In the genomic region with DNA sequence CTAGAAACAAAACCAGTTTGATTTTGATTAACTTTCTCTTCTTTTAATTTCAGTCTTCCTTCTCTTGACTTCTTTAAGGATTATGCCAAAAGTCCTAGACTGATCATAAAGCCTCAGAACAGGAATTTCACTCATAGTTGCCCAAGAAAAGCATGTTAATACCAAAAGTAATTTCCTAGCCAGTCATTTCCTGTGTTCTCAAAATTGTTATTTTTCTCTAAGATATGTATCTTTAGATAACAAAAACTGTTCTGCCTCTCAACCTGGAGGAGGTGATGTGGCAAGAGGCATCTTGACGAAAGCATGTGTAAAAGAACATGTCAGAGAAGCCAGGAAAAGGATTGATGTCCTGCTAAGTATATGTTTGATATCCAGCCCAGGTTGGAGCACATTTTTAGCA, we compare ENCODE assay signal across 14 cellular contexts.
DNase-seq lines count a peak whose midpoint lies in the region; TF ChIP-seq lines count a peak whose summit lies in the region.
"Had no signal": no experiment of that assay in that cellular context is flagged by ENCODE, and none has a peak within 500 bp of the region (broad histone marks: within the 10 kb centered on the region; RNA-seq: fewer than 3 reads in every experiment).

No MANE protein-coding gene starts in this region.

- H3K9me3 ChIP-seq in BLaER1 treated with 17β-estradiol and CSF1 and Interleukin-3, amounts not matched to agents 10 nM and 100 nM (replicated peaks in 1 of 11), result no peaks in the 10 kb centered on the region
- H3K9me3 ChIP-seq in neural progenitor cell (ENCODE audit: low read depth), result no peaks in the 10 kb centered on the region
- H3K9me3 ChIP-seq in effector memory CD4-positive, alpha-beta T cell (ENCODE audit: control insufficient read depth, low read length), result no peaks in the 10 kb centered on the region
- H3K9me3 ChIP-seq: prostate gland had no signal

- peaks cover 92% of the 10 kb centered on the region for H3K79me2 ChIP-seq in neural progenitor cell (ENCODE audit: low read depth)

- H3K27ac Mint-ChIP-seq in neural progenitor cell, result peak overlapping the region; percentile 97
- H3K27ac Mint-ChIP-seq: activated B cell treated with CpG ODN at 0.5 μM for 24 hours had no signal

- H4K20me1 ChIP-seq in BLaER1 treated with 17β-estradiol and CSF1 and Interleukin-3, amounts not matched to agents 10 nM and 100 nM, result peaks cover 9 to 96% (median 33%) of the 10 kb centered on the region in 11 experiments; a peak in 17 of 22 replicates
- H4K20me1 ChIP-seq in neural progenitor cell (ENCODE audit: low read depth), result no peaks in the 10 kb centered on the region

- 0 out of 22 replicates have a peak overlapping the region, but pooled peaks of 2 of the 11 experiments have one; percentile 5 to 35 for H3K27ac ChIP-seq in BLaER1 treated with 17β-estradiol and CSF1 and Interleukin-3, amounts not matched to agents 10 nM and 100 nM
- H3K27ac ChIP-seq in cingulate gyrus (ENCODE audit: low read depth, low read length) (peak overlapping the region; percentile 62), neural progenitor cell (peak overlapping the region; percentile 96)
- no peak overlapping the region for H3K27ac ChIP-seq in effector memory CD4-positive, alpha-beta T cell (ENCODE audit: insufficient read depth, low read length, poor library complexity, severe bottlenecking)
- H3K27ac ChIP-seq: prostate gland had no signal

- peak overlapping the region in 9 of 11 experiments; percentile 2 to 66 (median 39); a peak in 11 of 22 replicates for H3K4me2 ChIP-seq in BLaER1 treated with 17β-estradiol and CSF1 and Interleukin-3, amounts not matched to agents 10 nM and 100 nM
- H3K4me2 ChIP-seq in neural progenitor cell, result peak overlapping the region; percentile 66

- H3K9me3 Mint-ChIP-seq in neural progenitor cell, result no peaks in the 10 kb centered on the region
- H3K9me3 Mint-ChIP-seq: activated B cell treated with CpG ODN at 0.5 μM for 24 hours; CD4-positive, CD25-positive, alpha-beta regulatory T cell had no signal

- peaks cover 9% of the 10 kb centered on the region for H3K36me3 Mint-ChIP-seq in neural progenitor cell
- H3K36me3 Mint-ChIP-seq: CD4-positive, CD25-positive, alpha-beta regulatory T cell had no signal

- no peak for TF ChIP-seq CTCF in neural progenitor cell (IDR thresholded peaks at IDR 0.05)

- H3K9ac ChIP-seq in BLaER1 treated with 17β-estradiol and CSF1 and Interleukin-3, amounts not matched to agents 10 nM and 100 nM, result no peak overlapping the region
- H3K9ac ChIP-seq in neural progenitor cell, result no peak overlapping the region

- H3K27me3 Mint-ChIP-seq in neural progenitor cell (ENCODE audit: insufficient read depth, low read depth), result no peaks in the 10 kb centered on the region

- H3K4me3 Mint-ChIP-seq in neural progenitor cell, result peak overlapping the region; percentile 68
- H3K4me3 Mint-ChIP-seq: activated B cell treated with CpG ODN at 0.5 μM for 24 hours; CD4-positive, CD25-positive, alpha-beta regulatory T cell had no signal

- peaks cover 76% of the 10 kb centered on the region for H3F3A ChIP-seq in neural progenitor cell (ENCODE audit: low read depth)

- peaks cover 0 to 79% (median 31%) of the 10 kb centered on the region in 11 experiments; a peak in 19 of 22 replicates for H3K36me3 ChIP-seq in BLaER1 treated with 17β-estradiol and CSF1 and Interleukin-3, amounts not matched to agents 10 nM and 100 nM
- peaks cover 4% of the 10 kb centered on the region for H3K36me3 ChIP-seq in neural progenitor cell
- no peaks in the 10 kb centered on the region for H3K36me3 ChIP-seq in effector memory CD4-positive, alpha-beta T cell (ENCODE audit: control insufficient read depth, insufficient read depth, low read length)
- H3K36me3 ChIP-seq: prostate gland had no signal

- no peak overlapping the region for H2AFZ ChIP-seq in neural progenitor cell (replicated peaks)

- no peaks in the 10 kb centered on the region for H3K27me3 ChIP-seq in BLaER1 treated with 17β-estradiol and CSF1 and Interleukin-3, amounts not matched to agents 10 nM and 100 nM
- no peaks in the 10 kb centered on the region for H3K27me3 ChIP-seq in neural progenitor cell
- H3K27me3 ChIP-seq in effector memory CD4-positive, alpha-beta T cell (replicated peaks; ENCODE audit: control insufficient read depth, insufficient read depth, low read length, poor library complexity, severe bottlenecking), result no peaks in the 10 kb centered on the region

- no peak overlapping the region for H3K4me3 ChIP-seq in BLaER1 treated with 17β-estradiol and CSF1 and Interleukin-3, amounts not matched to agents 10 nM and 100 nM
- no peak overlapping the region for H3K4me3 ChIP-seq in neural progenitor cell
- H3K4me3 ChIP-seq in effector memory CD4-positive, alpha-beta T cell (ENCODE audit: insufficient read depth, low read depth, low read length, poor library complexity, severe bottlenecking), result no peak overlapping the region
- H3K4me3 ChIP-seq: prostate gland had no signal

- peaks cover 47 to 71% (median 62%) of the 10 kb centered on the region in 10 experiments for H3K4me1 ChIP-seq in BLaER1 treated with 17β-estradiol and CSF1 and Interleukin-3, amounts not matched to agents 10 nM and 100 nM
- H3K4me1 ChIP-seq in neural progenitor cell, result peaks cover 86% of the 10 kb centered on the region
- no peaks in the 10 kb centered on the region for H3K4me1 ChIP-seq in effector memory CD4-positive, alpha-beta T cell (ENCODE audit: control insufficient read depth, insufficient read depth, low read length, poor library complexity, severe bottlenecking)
- H3K4me1 ChIP-seq: prostate gland had no signal

- DNase-seq in M059J (ENCODE audit: low read depth), result peak; percentile 72
- no peak for DNase-seq in neural progenitor cell (ENCODE audit: low spot score)
- no peak for DNase-seq in Kasumi-1 (lab: John Stamatoyannopoulos, UW)
- DNase-seq in LoVo (ENCODE audit: low spot score), result no peak
- no peak for DNase-seq in stimulated activated CD4-positive, alpha-beta T cell treated with anti-CD3 and anti-CD28 coated beads, Interleukin-1b, Interleukin-23, amount 100 ng/mL, for 48 hours
- no peak for DNase-seq in effector memory CD4-positive, alpha-beta T cell
- DNase-seq: activated B cell treated with CpG ODN at 0.5 μM for 24 hours; NCI-H1930; stimulated activated CD4-positive, alpha-beta T cell treated with anti-CD3 and anti-CD28 coated beads, Interleukin-4, amount 100 ng/mL, for 1 hour; stimulated activated naive CD4-positive, alpha-beta T cell had no signal

- H3K4me1 Mint-ChIP-seq in neural progenitor cell, result peaks cover 93% of the 10 kb centered on the region
- H3K4me1 Mint-ChIP-seq: activated B cell treated with CpG ODN at 0.5 μM for 24 hours had no signal
